ENCODE assay signal across 18 cellular contexts in genomic region chr19:9863759-9864158, GRCh38. TPM values are rescaled to one million over a fixed set of nuclear protein-coding genes. Genes with fewer than 3 reads are reported as not detected.
A peak's percentile ranks its signal among the peaks of the same experiment; 100 is the strongest.
DNase-seq lines count a peak whose midpoint lies in the region; ATAC-seq lines count a peak whose summit lies in the region.
"Had no signal": no experiment of that assay in that cellular context is flagged by ENCODE, and none has a peak within 500 bp of the region (broad histone marks: within the 10 kb centered on the region; RNA-seq: fewer than 3 reads in every experiment).

No MANE protein-coding gene starts in this region.

- peak overlapping the region; percentile 20 for H3K4me3 Mint-ChIP-seq in activated T-cell treated with anti-CD3 and anti-CD28 coated beads, Interleukin-2, amount 50 U/mL, for 24 hours
- peak overlapping the region; percentile 58 for H3K4me3 Mint-ChIP-seq in stimulated activated effector memory CD8-positive, alpha-beta T cell treated with anti-CD3 and anti-CD28 coated beads, Interleukin-12 subunit alpha, Interleukin-12 subunit beta, amount 100 ng/mL, for 72 hours
- no peak overlapping the region for H3K4me3 Mint-ChIP-seq in natural killer cell treated with Interleukin-12 subunit alpha and Interleukin-12 subunit beta and Interleukin-15 and Interleukin-18, amount 100 ng/mL, for 72 hours
- H3K4me3 Mint-ChIP-seq: memory B cell, natural killer cell had no signal

- H3K9me3 Mint-ChIP-seq in activated T-cell treated with anti-CD3 and anti-CD28 coated beads, Interleukin-2, amount 50 U/mL, for 24 hours: no peaks in the 10 kb centered on the region
- H3K9me3 Mint-ChIP-seq in activated naive CD4-positive, alpha-beta T cell treated with anti-CD3 and anti-CD28 coated beads, Interleukin-2, amount 50 U/mL, for 72 hours: no peaks in the 10 kb centered on the region
- H3K9me3 Mint-ChIP-seq in stimulated activated effector memory CD8-positive, alpha-beta T cell treated with anti-CD3 and anti-CD28 coated beads, Interleukin-12 subunit alpha, Interleukin-12 subunit beta, amount 100 ng/mL, for 72 hours: no peaks in the 10 kb centered on the region
- H3K9me3 Mint-ChIP-seq in natural killer cell treated with Interleukin-12 subunit alpha and Interleukin-12 subunit beta and Interleukin-15 and Interleukin-18, amount 100 ng/mL, for 72 hours: no peaks in the 10 kb centered on the region
- H3K9me3 Mint-ChIP-seq: memory B cell, natural killer cell had no signal

- DNase-seq in activated T-cell treated with anti-CD3 and anti-CD28 coated beads, Interleukin-2, amount 50 U/mL, for 24 hours: no peak
- DNase-seq in activated T-cell treated with anti-CD3 and anti-CD28 coated beads for 4 hours (no peak), middle frontal gyrus (ENCODE audit: extremely low spot score, low spot score) (no peak)
- peak; percentile 19 to 21 for DNase-seq in activated CD4-positive, alpha-beta T cell treated with anti-CD3 and anti-CD28 coated beads for 4 hours
- DNase-seq in activated naive CD4-positive, alpha-beta T cell treated with anti-CD3 and anti-CD28 coated beads, Interleukin-2, amount 50 U/mL, for 72 hours (ENCODE audit: low spot score in 2 of 2): no peak
- no peak for DNase-seq in stimulated activated effector memory CD8-positive, alpha-beta T cell treated with anti-CD3 and anti-CD28 coated beads, Interleukin-12 subunit alpha, Interleukin-12 subunit beta, amount 100 ng/mL, for 72 hours (ENCODE audit: low spot score in 2 of 2)
- DNase-seq in natural killer cell treated with Interleukin-12 subunit alpha and Interleukin-12 subunit beta and Interleukin-15 and Interleukin-18, amount 100 ng/mL, for 72 hours (ENCODE audit: low spot score): no peak
- DNase-seq: Karpas-422, left cardiac atrium, natural killer cell, NCI-H1930, NCI-H446, pancreas, SHP77 had no signal

- H3K27me3 Mint-ChIP-seq in activated T-cell treated with anti-CD3 and anti-CD28 coated beads, Interleukin-2, amount 50 U/mL, for 24 hours: no peaks in the 10 kb centered on the region
- no peaks in the 10 kb centered on the region for H3K27me3 Mint-ChIP-seq in natural killer cell treated with Interleukin-12 subunit alpha and Interleukin-12 subunit beta and Interleukin-15 and Interleukin-18, amount 100 ng/mL, for 72 hours

- ATAC-seq in activated naive CD4-positive, alpha-beta T cell treated with anti-CD3 and anti-CD28 coated beads, Interleukin-2, amount 50 U/mL, for 72 hours: peak; percentile 78 to 80
- no peak for ATAC-seq in stimulated activated effector memory CD8-positive, alpha-beta T cell treated with anti-CD3 and anti-CD28 coated beads, Interleukin-12 subunit alpha, Interleukin-12 subunit beta, amount 100 ng/mL, for 72 hours
- no peak for ATAC-seq in natural killer cell treated with Interleukin-12 subunit alpha and Interleukin-12 subunit beta and Interleukin-15 and Interleukin-18, amount 100 ng/mL, for 72 hours
- no peak for ATAC-seq in HG03565 (IDR thresholded peaks at IDR 0.05; ENCODE audit: unreplicated experiment)
- ATAC-seq: A549, left cardiac atrium, natural killer cell, pancreas, sciatic nerve had no signal

- H3K27ac Mint-ChIP-seq in activated T-cell treated with anti-CD3 and anti-CD28 coated beads, Interleukin-2, amount 50 U/mL, for 24 hours: peak overlapping the region; percentile 57
- H3K27ac Mint-ChIP-seq in activated naive CD4-positive, alpha-beta T cell treated with anti-CD3 and anti-CD28 coated beads, Interleukin-2, amount 50 U/mL, for 72 hours: peak overlapping the region; percentile 48 to 64
- H3K27ac Mint-ChIP-seq in stimulated activated effector memory CD8-positive, alpha-beta T cell treated with anti-CD3 and anti-CD28 coated beads, Interleukin-12 subunit alpha, Interleukin-12 subunit beta, amount 100 ng/mL, for 72 hours: peak overlapping the region; percentile 90
- no peak overlapping the region for H3K27ac Mint-ChIP-seq in natural killer cell treated with Interleukin-12 subunit alpha and Interleukin-12 subunit beta and Interleukin-15 and Interleukin-18, amount 100 ng/mL, for 72 hours
- H3K27ac Mint-ChIP-seq: memory B cell had no signal

- no peaks in the 10 kb centered on the region for H3K36me3 Mint-ChIP-seq in activated T-cell treated with anti-CD3 and anti-CD28 coated beads, Interleukin-2, amount 50 U/mL, for 24 hours (ENCODE audit: low read depth)
- H3K36me3 Mint-ChIP-seq in activated naive CD4-positive, alpha-beta T cell treated with anti-CD3 and anti-CD28 coated beads, Interleukin-2, amount 50 U/mL, for 72 hours: peaks cover 0 to 5% of the 10 kb centered on the region in 2 donors
- no peaks in the 10 kb centered on the region for H3K36me3 Mint-ChIP-seq in stimulated activated effector memory CD8-positive, alpha-beta T cell treated with anti-CD3 and anti-CD28 coated beads, Interleukin-12 subunit alpha, Interleukin-12 subunit beta, amount 100 ng/mL, for 72 hours
- no peaks in the 10 kb centered on the region for H3K36me3 Mint-ChIP-seq in natural killer cell treated with Interleukin-12 subunit alpha and Interleukin-12 subunit beta and Interleukin-15 and Interleukin-18, amount 100 ng/mL, for 72 hours
- H3K36me3 Mint-ChIP-seq: memory B cell, natural killer cell had no signal

- H3K4me1 Mint-ChIP-seq in activated T-cell treated with anti-CD3 and anti-CD28 coated beads, Interleukin-2, amount 50 U/mL, for 24 hours (ENCODE audit: low read depth): peaks cover 66% of the 10 kb centered on the region
- H3K4me1 Mint-ChIP-seq in stimulated activated effector memory CD8-positive, alpha-beta T cell treated with anti-CD3 and anti-CD28 coated beads, Interleukin-12 subunit alpha, Interleukin-12 subunit beta, amount 100 ng/mL, for 72 hours: peaks cover 54% of the 10 kb centered on the region
- peaks cover 24 to 27% of the 10 kb centered on the region in 2 donors for H3K4me1 Mint-ChIP-seq in natural killer cell treated with Interleukin-12 subunit alpha and Interleukin-12 subunit beta and Interleukin-15 and Interleukin-18, amount 100 ng/mL, for 72 hours (ENCODE audit: low read depth in 2 of 2)
- H3K4me1 Mint-ChIP-seq: memory B cell had no signal

RNA-seq across cellular contexts. Expression of gene PIN1, which starts 28.6 kb away (rescaled TPM):
- 100 to 1,000 TPM in 1 of 2 donors, 10 to 100 TPM in 1; 75.7 to 100 TPM for total RNA-seq in activated naive CD4-positive, alpha-beta T cell treated with anti-CD3 and anti-CD28 coated beads, Interleukin-2, amount 50 U/mL, for 72 hours
- 10 to 100 TPM; 95.1 to 96.4 TPM for total RNA-seq in natural killer cell treated with Interleukin-12 subunit alpha and Interleukin-12 subunit beta and Interleukin-15 and Interleukin-18, amount 100 ng/mL, for 72 hours

RNA-seq across cellular contexts. Expression of gene UBL5, which starts 36.0 kb away (rescaled TPM):
- total RNA-seq in activated naive CD4-positive, alpha-beta T cell treated with anti-CD3 and anti-CD28 coated beads, Interleukin-2, amount 50 U/mL, for 72 hours: 100 to 1,000 TPM; 268 to 366 TPM
- total RNA-seq in natural killer cell treated with Interleukin-12 subunit alpha and Interleukin-12 subunit beta and Interleukin-15 and Interleukin-18, amount 100 ng/mL, for 72 hours: 100 to 1,000 TPM; 260 to 346 TPM

RNA-seq across cellular contexts. Expression of gene FBXL12, which starts 44.9 kb away (rescaled TPM):
- total RNA-seq in activated naive CD4-positive, alpha-beta T cell treated with anti-CD3 and anti-CD28 coated beads, Interleukin-2, amount 50 U/mL, for 72 hours: 10 to 100 TPM; 30.7 to 36.0 TPM
- 10 to 100 TPM; 35.5 to 36.0 TPM for total RNA-seq in natural killer cell treated with Interleukin-12 subunit alpha and Interleukin-12 subunit beta and Interleukin-15 and Interleukin-18, amount 100 ng/mL, for 72 hours

Comparison
In these comparisons a context has a peak if more than half of its experiments do, and no peak if none do; other contexts are left out.
1. DNase-seq: peak in activated CD4-positive, alpha-beta T cell treated with anti-CD3 and anti-CD28 coated beads for 4 hours (2 of 2); none in activated T-cell treated with anti-CD3 and anti-CD28 coated beads, Interleukin-2, amount 50 U/mL, for 24 hours (single experiment), activated T-cell treated with anti-CD3 and anti-CD28 coated beads for 4 hours (single experiment), activated naive CD4-positive, alpha-beta T cell treated with anti-CD3 and anti-CD28 coated beads, Interleukin-2, amount 50 U/mL, for 72 hours (0 of 2), stimulated activated effector memory CD8-positive, alpha-beta T cell treated with anti-CD3 and anti-CD28 coated beads, Interleukin-12 subunit alpha, Interleukin-12 subunit beta, amount 100 ng/mL, for 72 hours (0 of 2), natural killer cell treated with Interleukin-12 subunit alpha and Interleukin-12 subunit beta and Interleukin-15 and Interleukin-18, amount 100 ng/mL, for 72 hours (single experiment) and middle frontal gyrus (single experiment).
2. H3K27ac Mint-ChIP-seq: peak in activated T-cell treated with anti-CD3 and anti-CD28 coated beads, Interleukin-2, amount 50 U/mL, for 24 hours (single experiment), activated naive CD4-positive, alpha-beta T cell treated with anti-CD3 and anti-CD28 coated beads, Interleukin-2, amount 50 U/mL, for 72 hours (2 of 2) and stimulated activated effector memory CD8-positive, alpha-beta T cell treated with anti-CD3 and anti-CD28 coated beads, Interleukin-12 subunit alpha, Interleukin-12 subunit beta, amount 100 ng/mL, for 72 hours (single experiment); none in natural killer cell treated with Interleukin-12 subunit alpha and Interleukin-12 subunit beta and Interleukin-15 and Interleukin-18, amount 100 ng/mL, for 72 hours (0 of 2).
3. ATAC-seq: peak in activated naive CD4-positive, alpha-beta T cell treated with anti-CD3 and anti-CD28 coated beads, Interleukin-2, amount 50 U/mL, for 72 hours (2 of 2); none in stimulated activated effector memory CD8-positive, alpha-beta T cell treated with anti-CD3 and anti-CD28 coated beads, Interleukin-12 subunit alpha, Interleukin-12 subunit beta, amount 100 ng/mL, for 72 hours (single experiment), natural killer cell treated with Interleukin-12 subunit alpha and Interleukin-12 subunit beta and Interleukin-15 and Interleukin-18, amount 100 ng/mL, for 72 hours (0 of 2) and HG03565 (single experiment).